Comparison of ENCODE assay signal across 12 cellular contexts in genomic region chr6:72824833-72825232, GRCh38.
A peak's percentile ranks its signal among the peaks of the same experiment; 100 is the strongest.
DNase-seq lines count a peak whose midpoint lies in the region; ATAC-seq, FAIRE-seq and TF ChIP-seq lines count a peak whose summit lies in the region.
"Had no signal": no experiment of that assay in that cellular context is flagged by ENCODE, and none has a peak within 500 bp of the region (broad histone marks: within the 10 kb centered on the region; RNA-seq: fewer than 3 reads in every experiment).

No MANE protein-coding gene starts in this region.

- peak; percentile 13 for DNase-seq in GM13976 (ENCODE audit: low spot score)
- DNase-seq in astrocyte (ENCODE audit: low read depth): no peak
- no peak for DNase-seq in RPMI8226
- DNase-seq in urothelium cell line (ENCODE audit: low spot score): no peak
- DNase-seq in right cardiac atrium: no peak
- no peak for DNase-seq in activated CD8-positive, alpha-beta memory T cell treated with anti-CD3 and anti-CD28 coated beads, Interleukin-2, amount 50 U/mL, for 4 hours
- DNase-seq: body of pancreas, Calu3, NCI-H2171 treated with DMSO at 0.1 percent for 48 hours had no signal

- in situ Hi-C loops in GM13976 (cut with MboI; ENCODE audit: low sequenced_read_pairs, unreplicated experiment): no loop called here

- H3K4me3 Mint-ChIP-seq in astrocyte (ENCODE audit: unreplicated experiment): no peak overlapping the region

- H3K4me3 ChIP-seq in astrocyte (ENCODE audit: insufficient read depth, low read depth, low read length) (no peak overlapping the region), right cardiac atrium (ENCODE audit: low read length) (no peak overlapping the region)
- H3K4me3 ChIP-seq: body of pancreas had no signal

- H2AFZ ChIP-seq in astrocyte (ENCODE audit: low read depth, low read length): no peak overlapping the region

- H3K4me2 ChIP-seq in astrocyte (ENCODE audit: low read length): no peak overlapping the region

- 52% methylated on average over 2 of the region's 2 CpGs for WGBS in right cardiac atrium

- H3K4me1 ChIP-seq in astrocyte (ENCODE audit: insufficient read depth, low read length) (peaks cover 6% of the 10 kb centered on the region), right cardiac atrium (ENCODE audit: control insufficient read depth, insufficient read depth, low read length) (no peaks in the 10 kb centered on the region)
- H3K4me1 ChIP-seq: body of pancreas had no signal

- H3K9me3 ChIP-seq in astrocyte (ENCODE audit: insufficient read depth, low read depth, low read length) (no peaks in the 10 kb centered on the region), right cardiac atrium (ENCODE audit: control insufficient read depth, low read length) (no peaks in the 10 kb centered on the region)
- H3K9me3 ChIP-seq: body of pancreas had no signal

- H3K36me3 Mint-ChIP-seq in astrocyte (ENCODE audit: low read depth, unreplicated experiment): no peaks in the 10 kb centered on the region

- intact Hi-C loops in right cardiac atrium (cut with DNase I): no loop called here

- H3K36me3 ChIP-seq in astrocyte (ENCODE audit: insufficient read depth, low read length): no peaks in the 10 kb centered on the region

- H3K4me1 Mint-ChIP-seq in astrocyte (ENCODE audit: low read depth, unreplicated experiment): peaks cover 21% of the 10 kb centered on the region

- no peaks in the 10 kb centered on the region for H3K27me3 Mint-ChIP-seq in astrocyte (ENCODE audit: low read depth, unreplicated experiment)

- H3K27ac Mint-ChIP-seq in astrocyte (ENCODE audit: unreplicated experiment): peak overlapping the region; percentile 87

- no peaks in the 10 kb centered on the region for H4K20me1 ChIP-seq in astrocyte (ENCODE audit: insufficient read depth, low read length)

- H3K9ac ChIP-seq in astrocyte (ENCODE audit: low read length): no peak overlapping the region

- H3K9me3 Mint-ChIP-seq in astrocyte (ENCODE audit: unreplicated experiment): peaks cover 5% of the 10 kb centered on the region

- peak; percentile 85 for ATAC-seq in GM19351 (IDR thresholded peaks at IDR 0.05; ENCODE audit: unreplicated experiment)
- ATAC-seq in HG02870 (IDR thresholded peaks at IDR 0.05; ENCODE audit: unreplicated experiment): peak; percentile 73
- no peak for ATAC-seq in right cardiac atrium
- ATAC-seq: body of pancreas, left lobe of liver had no signal

- H3K27me3 ChIP-seq in astrocyte (ENCODE audit: insufficient read depth, low read length) (no peaks in the 10 kb centered on the region), right cardiac atrium (ENCODE audit: control insufficient read depth, insufficient read depth) (no peaks in the 10 kb centered on the region)
- H3K27me3 ChIP-seq: body of pancreas had no signal

- H3K79me2 ChIP-seq in astrocyte (ENCODE audit: insufficient read depth, low read length): no peaks in the 10 kb centered on the region

- TF ChIP-seq CTCF in GM13976 (IDR thresholded peaks at IDR 0.05; ENCODE audit: borderline replicate concordance, control extremely low read depth, extremely low read depth, insufficient read depth, missing control alignments) (no peak), astrocyte (IDR thresholded peaks at IDR 0.05; ENCODE audit: insufficient read depth, low read depth, low read length) (no peak)

- H3K27ac ChIP-seq in astrocyte (ENCODE audit: low read depth, low read length) (peak overlapping the region; percentile 22), right cardiac atrium (ENCODE audit: low read length) (no peak overlapping the region)
- H3K27ac ChIP-seq: body of pancreas had no signal

- FAIRE-seq in astrocyte (lab: Jason Lieb, UNC) (no peak), urothelium cell line (lab: Jason Lieb, UNC) (no peak)

Comparison
In these comparisons a context has a peak if more than half of its experiments do, and no peak if none do; other contexts are left out.
1. ATAC-seq: peak in GM19351 (single experiment) and HG02870 (single experiment); none in right cardiac atrium (0 of 2).